10 cellular contexts compared by ENCODE assay signal in the genomic region with DNA sequence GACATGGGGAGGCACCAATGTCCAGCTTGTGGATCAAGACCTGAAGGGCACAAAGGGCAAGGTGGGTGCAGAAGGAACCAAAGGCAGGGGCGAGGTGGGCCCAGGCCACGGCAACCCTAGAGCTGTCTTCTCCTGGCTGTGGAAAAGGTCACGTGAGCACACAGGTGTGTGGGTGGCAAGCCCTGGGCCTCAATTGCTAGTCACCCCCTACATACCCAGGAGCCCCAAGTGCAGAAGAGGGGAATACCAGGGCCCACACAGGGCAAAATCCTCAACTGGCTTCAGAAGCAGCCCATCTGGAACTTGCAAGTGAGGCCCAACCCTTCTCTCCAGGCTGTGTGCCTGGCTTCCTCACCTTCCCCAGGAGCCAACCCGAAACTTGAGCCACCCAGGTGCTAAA. TPM values are rescaled to one million over a fixed set of nuclear protein-coding genes. Genes with fewer than 3 reads are reported as not detected.
DNase-seq lines count a peak whose midpoint lies in the region; ATAC-seq and TF ChIP-seq lines count a peak whose summit lies in the region.
"Had no signal": no experiment of that assay in that cellular context is flagged by ENCODE, and none has a peak within 500 bp of the region (broad histone marks: within the 10 kb centered on the region; RNA-seq: fewer than 3 reads in every experiment).

No MANE protein-coding gene starts in this region.

- H3K36me3 ChIP-seq in GM23338 (ENCODE audit: insufficient read depth): no peaks in the 10 kb centered on the region; the same call in 1 of the 2 replicates
- H3K36me3 ChIP-seq in fibroblast of lung (ENCODE audit: control insufficient read depth, insufficient read depth, low read length): peaks cover 18% of the 10 kb centered on the region

- no peaks in the 10 kb centered on the region for H3K27me3 ChIP-seq in GM23338 (ENCODE audit: insufficient read depth)
- no peaks in the 10 kb centered on the region for H3K27me3 ChIP-seq in fibroblast of lung (ENCODE audit: control insufficient read depth, insufficient read depth, low read length)

- H3F3A ChIP-seq in GM23338 (replicated peaks; ENCODE audit: low read depth): no peaks in the 10 kb centered on the region

- H3K79me2 ChIP-seq in GM23338 (replicated peaks; ENCODE audit: insufficient read depth): peaks cover 20% of the 10 kb centered on the region
- peaks cover 62% of the 10 kb centered on the region for H3K79me2 ChIP-seq in fibroblast of lung (ENCODE audit: control insufficient read depth, insufficient read depth, low read length)

- peaks cover 15% of the 10 kb centered on the region for H3K36me3 Mint-ChIP-seq in GM23338 (ENCODE audit: low read depth)

- H3K27me3 Mint-ChIP-seq in GM23338 (ENCODE audit: insufficient read depth, low read depth, poor library complexity): peaks cover 11% of the 10 kb centered on the region

- no peak overlapping the region for H3K4me3 ChIP-seq in GM23338
- H3K4me3 ChIP-seq in fibroblast of lung (replicated peaks in 1 of 4; ENCODE audit: control extremely low read depth in 1 of 4, insufficient read depth in 1 of 4, low read depth in 3 of 4, low read length in 4 of 4): no peak overlapping the region

- no peaks in the 10 kb centered on the region for H3K9me3 Mint-ChIP-seq in GM23338

- H3K9me2 ChIP-seq in GM23338 (ENCODE audit: insufficient read depth): no peaks in the 10 kb centered on the region

- H3K9ac ChIP-seq in fibroblast of lung (ENCODE audit: insufficient read depth, low read length): peak overlapping the region; percentile 65

- no peaks in the 10 kb centered on the region for H3K9me3 ChIP-seq in fibroblast of lung (ENCODE audit: control insufficient read depth, insufficient read depth, low read depth, low read length)

- no peak overlapping the region for H2AFZ ChIP-seq in GM23338
- no peak overlapping the region for H2AFZ ChIP-seq in fibroblast of lung (ENCODE audit: low read length)

- peaks cover 33% of the 10 kb centered on the region for H3K4me1 ChIP-seq in GM23338 (ENCODE audit: insufficient read depth)
- peaks cover 56% of the 10 kb centered on the region for H3K4me1 ChIP-seq in fibroblast of lung (ENCODE audit: control insufficient read depth, extremely low read depth, insufficient read depth, low read length)

- peak overlapping the region; percentile 81; the same call in 1 of the 2 replicates for H3K27ac ChIP-seq in GM23338 (ENCODE audit: low read depth)
- peak overlapping the region; percentile 99 for H3K27ac ChIP-seq in fibroblast of lung (ENCODE audit: insufficient read depth, low read length)

- DNase-seq in GM23338 (ENCODE audit: low spot score) (no peak), fibroblast of lung (ENCODE audit: low read depth in 2 of 2) (no peak), NCI-H1048 (lab: John Stamatoyannopoulos, UW) (no peak), NCI-H2171 (lab: John Stamatoyannopoulos, UW) (no peak)
- peak in 2 of 3 experiments; percentile 41 to 48 for DNase-seq in activated CD8-positive, alpha-beta memory T cell treated with anti-CD3 and anti-CD28 coated beads for 48 hours (ENCODE audit: low read depth in 2 of 3, low spot score in 2 of 3)
- DNase-seq in stimulated activated CD4-positive, alpha-beta T cell treated with anti-CD3 and anti-CD28 coated beads, Interleukin-2, amount 100 ng/mL, for 48 hours: peak; percentile 41 to 49
- DNase-seq: cerebellar nuclear complex had no signal

- no peak overlapping the region; the same call in 1 of the 2 replicates for H3K27ac Mint-ChIP-seq in GM23338

- H3K4me1 Mint-ChIP-seq in GM23338: peaks cover 61% of the 10 kb centered on the region

- TF ChIP-seq CTCF in GM23338 (conservative IDR thresholded peaks at IDR 0.05; ENCODE audit: low read depth in 2 of 2): no peak
- no peak for TF ChIP-seq CTCF in fibroblast of lung (conservative IDR thresholded peaks at IDR 0.05 in 1 of 2, IDR thresholded peaks at IDR 0.05 in 1 of 2; ENCODE audit: low read depth in 1 of 2, low read length in 2 of 2)

- H3K4me2 ChIP-seq in GM23338: no peak overlapping the region; the same call in 1 of the 2 replicates
- H3K4me2 ChIP-seq in fibroblast of lung (ENCODE audit: extremely low read depth, insufficient read depth, low read length): peak overlapping the region; percentile 87

- H4K20me1 ChIP-seq in GM23338 (replicated peaks; ENCODE audit: insufficient read depth): no peaks in the 10 kb centered on the region; the same call in 1 of the 2 replicates
- H4K20me1 ChIP-seq in fibroblast of lung (ENCODE audit: control insufficient read depth, extremely low read depth, insufficient read depth, low read length): no peaks in the 10 kb centered on the region

- no peak for ATAC-seq in GM23338
- no peak for ATAC-seq in GM21515 (IDR thresholded peaks at IDR 0.05; ENCODE audit: unreplicated experiment)
- ATAC-seq in esophagus mucosa: no peak

- H3K4me3 Mint-ChIP-seq in GM23338: no peak overlapping the region

TF ChIP-seq in GM23338, 12 proteins besides CTCF, POLR2A, EP300 and RAD21:
- no peak for TF ChIP-seq JUNB (IDR thresholded peaks at IDR 0.05; ENCODE audit: unreplicated experiment)
- no peak for TF ChIP-seq NANOG (IDR thresholded peaks at IDR 0.05; ENCODE audit: borderline replicate concordance)
TF ChIP-seq in GM23338: peak in this region for 0.

RNA-seq across cellular contexts. Expression of a gene that starts 25.6 kb away (rescaled TPM):
- total RNA-seq in GM23338 (2014; rRNA removed; shearing (Covaris generic)): 21.6 and 26.6 TPM in 2 replicates
- polyA plus RNA-seq in GM23338 (2016; fragmentation: Nextera tagmentation; extraction: Ambion mirVana): 21.9 and 22.5 TPM in 2 replicates
- 46.0 and 54.3 TPM in 2 replicates for total RNA-seq in fibroblast of lung
- polyA plus RNA-seq in fibroblast of lung: 12.6 and 20.4 TPM in 2 replicates
- polyA plus RNA-seq in fibroblast of lung (2012): 15.0 and 24.3 TPM in 2 replicates
- polyA minus RNA-seq in fibroblast of lung (ENCODE audit: low replicate concordance): 34.1 and 76.0 TPM in 2 replicates
- 26.5 TPM for total RNA-seq in esophagus mucosa

RNA-seq across cellular contexts. Expression of a gene that starts 53.7 kb away (rescaled TPM):
- 0.43 TPM in 1 of 2 replicates, not detected in the other for total RNA-seq in GM23338 (2014; rRNA removed; shearing (Covaris generic))
- not detected in 2 replicates for polyA plus RNA-seq in GM23338 (2016; fragmentation: Nextera tagmentation; extraction: Ambion mirVana)
- total RNA-seq in fibroblast of lung: not detected in 2 replicates
- polyA plus RNA-seq in fibroblast of lung: not detected in 2 replicates
- polyA plus RNA-seq in fibroblast of lung (2012): not detected in 2 replicates
- polyA minus RNA-seq in fibroblast of lung (ENCODE audit: low replicate concordance): not detected in 2 replicates
- total RNA-seq in esophagus mucosa: not detected
- total RNA-seq: M059J had no signal

Comparison
In these comparisons a context has a peak if more than half of its experiments do, and no peak if none do; other contexts are left out.
1. DNase-seq: peak in activated CD8-positive, alpha-beta memory T cell treated with anti-CD3 and anti-CD28 coated beads for 48 hours (2 of 3) and stimulated activated CD4-positive, alpha-beta T cell treated with anti-CD3 and anti-CD28 coated beads, Interleukin-2, amount 100 ng/mL, for 48 hours (2 of 2); none in GM23338 (single experiment), fibroblast of lung (0 of 2), NCI-H1048 (single experiment) and NCI-H2171 (single experiment).